Comparison of ENCODE assay signal across 1 cellular context in genomic region chr3:53072653-53073552, GRCh38.
TF ChIP-seq lines count a peak whose summit lies in the region.

No MANE protein-coding gene starts in this region.

TF ChIP-seq in GM12878, 131 proteins besides CTCF, POLR2A, EP300 and RAD21 (continued from another document and continues in another):
- TF ChIP-seq ZBTB11 (CRISPR knock-in tag; IDR thresholded peaks at IDR 0.05) = no peak
- TF ChIP-seq EGR1 (IDR thresholded peaks at IDR 0.05; ENCODE audit: borderline replicate concordance in 1 of 2, low read depth in 2 of 2, low read length in 2 of 2) = no peak
- TF ChIP-seq CHD4 (IDR thresholded peaks at IDR 0.05) = no peak
- peak; percentile 20 for TF ChIP-seq MEF2B (IDR thresholded peaks at IDR 0.05; ENCODE audit: partially characterized antibody, poor library complexity, severe bottlenecking)
- TF ChIP-seq, protein P1, sequence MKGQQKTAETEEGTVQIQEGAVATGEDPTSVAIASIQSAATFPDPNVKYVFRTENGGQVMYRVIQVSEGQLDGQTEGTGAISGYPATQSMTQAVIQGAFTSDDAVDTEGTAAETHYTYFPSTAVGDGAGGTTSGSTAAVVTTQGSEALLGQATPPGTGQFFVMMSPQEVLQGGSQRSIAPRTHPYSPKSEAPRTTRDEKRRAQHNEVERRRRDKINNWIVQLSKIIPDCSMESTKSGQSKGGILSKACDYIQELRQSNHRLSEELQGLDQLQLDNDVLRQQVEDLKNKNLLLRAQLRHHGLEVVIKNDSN (IDR thresholded peaks at IDR 0.05; ENCODE audit: borderline replicate concordance, extremely low read length, insufficient read depth, low read depth, low read length) = no peak
- 0 out of 2 replicates have a peak, but pooled peaks have one; percentile 22 for TF ChIP-seq CREB1 (IDR thresholded peaks at IDR 0.05; ENCODE audit: low read depth)
- TF ChIP-seq DPF2 (IDR thresholded peaks at IDR 0.05) = peak; percentile 12; the same call in 1 of the 2 replicates
- TF ChIP-seq RB1 (IDR thresholded peaks at IDR 0.05; ENCODE audit: borderline replicate concordance) = peak; percentile 27; the same call in 1 of the 2 replicates
- peak; percentile 34; the same call in 1 of the 2 replicates for TF ChIP-seq EED (IDR thresholded peaks at IDR 0.05; ENCODE audit: low read depth)
- no peak for TF ChIP-seq WRNIP1 (IDR thresholded peaks at IDR 0.05; ENCODE audit: borderline replicate concordance, low read depth, low read length)
- no peak for TF ChIP-seq PAX5 (IDR thresholded peaks at IDR 0.05; ENCODE audit: borderline replicate concordance, low read depth, low read length)
- TF ChIP-seq FOXK2 (IDR thresholded peaks at IDR 0.05) = no peak
- 0 out of 2 replicates have a peak, but pooled peaks have one; percentile 33 for TF ChIP-seq MTA3 (IDR thresholded peaks at IDR 0.05; ENCODE audit: borderline replicate concordance, low read length)
- TF ChIP-seq RUNX3 (IDR thresholded peaks at IDR 0.05; ENCODE audit: low read length) = peak; percentile 50
- peak; percentile 51 for TF ChIP-seq IKZF1 (conservative IDR thresholded peaks at IDR 0.05)
- 0 out of 2 replicates have a peak, but pooled peaks have one; percentile 25 for TF ChIP-seq POLR2AphosphoS2 (IDR thresholded peaks at IDR 0.05; ENCODE audit: low read depth, low read length)
- TF ChIP-seq CBX5 (IDR thresholded peaks at IDR 0.05; ENCODE audit: low read depth) = no peak
- TF ChIP-seq, protein P2, sequence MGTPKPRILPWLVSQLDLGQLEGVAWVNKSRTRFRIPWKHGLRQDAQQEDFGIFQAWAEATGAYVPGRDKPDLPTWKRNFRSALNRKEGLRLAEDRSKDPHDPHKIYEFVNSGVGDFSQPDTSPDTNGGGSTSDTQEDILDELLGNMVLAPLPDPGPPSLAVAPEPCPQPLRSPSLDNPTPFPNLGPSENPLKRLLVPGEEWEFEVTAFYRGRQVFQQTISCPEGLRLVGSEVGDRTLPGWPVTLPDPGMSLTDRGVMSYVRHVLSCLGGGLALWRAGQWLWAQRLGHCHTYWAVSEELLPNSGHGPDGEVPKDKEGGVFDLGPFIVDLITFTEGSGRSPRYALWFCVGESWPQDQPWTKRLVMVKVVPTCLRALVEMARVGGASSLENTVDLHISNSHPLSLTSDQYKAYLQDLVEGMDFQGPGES (IDR thresholded peaks at IDR 0.05) = no peak
- peak; percentile 17; the same call in 1 of the 3 replicates for TF ChIP-seq POU2F2 (IDR thresholded peaks at IDR 0.05; ENCODE audit: borderline replicate concordance, low read depth, low read length)
- peak; percentile 83 for TF ChIP-seq GABPA (IDR thresholded peaks at IDR 0.05; ENCODE audit: low read depth)
- TF ChIP-seq, protein P3, sequence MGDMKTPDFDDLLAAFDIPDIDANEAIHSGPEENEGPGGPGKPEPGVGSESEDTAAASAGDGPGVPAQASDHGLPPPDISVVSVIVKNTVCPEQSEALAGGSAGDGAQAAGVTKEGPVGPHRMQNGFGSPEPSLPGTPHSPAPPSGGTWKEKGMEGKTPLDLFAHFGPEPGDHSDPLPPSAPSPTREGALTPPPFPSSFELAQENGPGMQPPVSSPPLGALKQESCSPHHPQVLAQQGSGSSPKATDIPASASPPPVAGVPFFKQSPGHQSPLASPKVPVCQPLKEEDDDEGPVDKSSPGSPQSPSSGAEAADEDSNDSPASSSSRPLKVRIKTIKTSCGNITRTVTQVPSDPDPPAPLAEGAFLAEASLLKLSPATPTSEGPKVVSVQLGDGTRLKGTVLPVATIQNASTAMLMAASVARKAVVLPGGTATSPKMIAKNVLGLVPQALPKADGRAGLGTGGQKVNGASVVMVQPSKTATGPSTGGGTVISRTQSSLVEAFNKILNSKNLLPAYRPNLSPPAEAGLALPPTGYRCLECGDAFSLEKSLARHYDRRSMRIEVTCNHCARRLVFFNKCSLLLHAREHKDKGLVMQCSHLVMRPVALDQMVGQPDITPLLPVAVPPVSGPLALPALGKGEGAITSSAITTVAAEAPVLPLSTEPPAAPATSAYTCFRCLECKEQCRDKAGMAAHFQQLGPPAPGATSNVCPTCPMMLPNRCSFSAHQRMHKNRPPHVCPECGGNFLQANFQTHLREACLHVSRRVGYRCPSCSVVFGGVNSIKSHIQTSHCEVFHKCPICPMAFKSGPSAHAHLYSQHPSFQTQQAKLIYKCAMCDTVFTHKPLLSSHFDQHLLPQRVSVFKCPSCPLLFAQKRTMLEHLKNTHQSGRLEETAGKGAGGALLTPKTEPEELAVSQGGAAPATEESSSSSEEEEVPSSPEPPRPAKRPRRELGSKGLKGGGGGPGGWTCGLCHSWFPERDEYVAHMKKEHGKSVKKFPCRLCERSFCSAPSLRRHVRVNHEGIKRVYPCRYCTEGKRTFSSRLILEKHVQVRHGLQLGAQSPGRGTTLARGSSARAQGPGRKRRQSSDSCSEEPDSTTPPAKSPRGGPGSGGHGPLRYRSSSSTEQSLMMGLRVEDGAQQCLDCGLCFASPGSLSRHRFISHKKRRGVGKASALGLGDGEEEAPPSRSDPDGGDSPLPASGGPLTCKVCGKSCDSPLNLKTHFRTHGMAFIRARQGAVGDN (IDR thresholded peaks at IDR 0.05) = 0 out of 2 replicates have a peak, but pooled peaks have one; percentile 27
- TF ChIP-seq SPI1 (IDR thresholded peaks at IDR 0.05; ENCODE audit: borderline replicate concordance, insufficient read depth, low read depth, low read length) = peak; percentile 66
- TF ChIP-seq SMC3 (IDR thresholded peaks at IDR 0.05; ENCODE audit: borderline replicate concordance, low read length) = peak; percentile 80
- no peak for TF ChIP-seq HCFC1 (IDR thresholded peaks at IDR 0.05; ENCODE audit: low read length)
- 0 out of 2 replicates have a peak, but pooled peaks have one; percentile 39 for TF ChIP-seq ATF7 (IDR thresholded peaks at IDR 0.05; ENCODE audit: low read depth)
- no peak for TF ChIP-seq NR2C2 (IDR thresholded peaks at IDR 0.05; ENCODE audit: borderline replicate concordance, control insufficient read depth, insufficient read length, low read depth)
- TF ChIP-seq ESRRA (IDR thresholded peaks at IDR 0.05; ENCODE audit: low read length) = peak; percentile 49; the same call in 1 of the 2 replicates
- 0 out of 2 replicates have a peak, but pooled peaks have one; percentile 5 for TF ChIP-seq MAX (IDR thresholded peaks at IDR 0.05; ENCODE audit: low read depth, low read length)
- TF ChIP-seq NBN (IDR thresholded peaks at IDR 0.05) = 0 out of 2 replicates have a peak, but pooled peaks have one; percentile 72
- peak; percentile 39; the same call in 1 of the 2 replicates for TF ChIP-seq LARP7 (IDR thresholded peaks at IDR 0.05)
- TF ChIP-seq BHLHE40 (IDR thresholded peaks at IDR 0.05; ENCODE audit: borderline replicate concordance in 1 of 2, low read depth in 2 of 2, low read length in 1 of 2) = peak in 1 of 2 experiments; percentile 52; a peak in 1 of 4 replicates
- 0 out of 2 replicates have a peak, but pooled peaks have one; percentile 15 for TF ChIP-seq HDGF (IDR thresholded peaks at IDR 0.05)
- no peak for TF ChIP-seq NFYA (IDR thresholded peaks at IDR 0.05; ENCODE audit: borderline replicate concordance, low read depth, low read length)
- 0 out of 2 replicates have a peak, but pooled peaks have one; percentile 7 for TF ChIP-seq E2F4 (IDR thresholded peaks at IDR 0.05; ENCODE audit: low read depth, low read length)
- TF ChIP-seq NR2C1 (IDR thresholded peaks at IDR 0.05) = 0 out of 2 replicates have a peak, but pooled peaks have one; percentile 11
- 0 out of 2 replicates have a peak, but pooled peaks have one; percentile 24 for TF ChIP-seq ZNF207 (IDR thresholded peaks at IDR 0.05; ENCODE audit: borderline replicate concordance)
- TF ChIP-seq CEBPZ (IDR thresholded peaks at IDR 0.05; ENCODE audit: low read depth, low read length) = no peak
- peak; percentile 12 for TF ChIP-seq SP1 (IDR thresholded peaks at IDR 0.05; ENCODE audit: low read depth, low read length)
- peak; percentile 84 for TF ChIP-seq SMARCA5 (IDR thresholded peaks at IDR 0.05)
- no peak for TF ChIP-seq SKIL (IDR thresholded peaks at IDR 0.05; ENCODE audit: low read depth, poor library complexity, severe bottlenecking)
